Comparison of ENCODE assay signal across 1 cellular context in genomic region chr10:103916254-103916653, GRCh38.
TF ChIP-seq lines count a peak whose summit lies in the region.

No MANE protein-coding gene starts in this region.

TF ChIP-seq in HepG2, 621 proteins besides CTCF, POLR2A, EP300 and RAD21:
- TF ChIP-seq MYNN (CRISPR knock-in tag; IDR thresholded peaks at IDR 0.05; ENCODE audit: low read depth), result no peak
- TF ChIP-seq ZEB1 (IDR thresholded peaks at IDR 0.05; ENCODE audit: insufficient replicate concordance, low read depth), result no peak
- TF ChIP-seq ZHX2 (IDR thresholded peaks at IDR 0.05; ENCODE audit: low read depth), result no peak
- no peak for TF ChIP-seq ZHX2 (CRISPR knock-in tag; IDR thresholded peaks at IDR 0.05; ENCODE audit: borderline replicate concordance)
- TF ChIP-seq MLX (CRISPR knock-in tag; IDR thresholded peaks at IDR 0.05), result no peak
- no peak for TF ChIP-seq ZNF432 (CRISPR knock-in tag; IDR thresholded peaks at IDR 0.05; ENCODE audit: borderline replicate concordance)
- TF ChIP-seq MTERF4 (CRISPR knock-in tag; IDR thresholded peaks at IDR 0.05), result no peak
- TF ChIP-seq ARID2 (CRISPR knock-in tag; IDR thresholded peaks at IDR 0.05; ENCODE audit: borderline replicate concordance), result no peak
- no peak for TF ChIP-seq PTBP1 (IDR thresholded peaks at IDR 0.05; ENCODE audit: low read depth, low read length, poor library complexity, severe bottlenecking)
- TF ChIP-seq PRDM15 (CRISPR knock-in tag; IDR thresholded peaks at IDR 0.05), result no peak
- no peak for TF ChIP-seq SSRP1 (CRISPR knock-in tag; IDR thresholded peaks at IDR 0.05)
- TF ChIP-seq CEBPG (CRISPR knock-in tag; IDR thresholded peaks at IDR 0.05), result no peak
- no peak for TF ChIP-seq ZNF550 (CRISPR knock-in tag; IDR thresholded peaks at IDR 0.05; ENCODE audit: borderline replicate concordance)
- no peak for TF ChIP-seq PAX8 (CRISPR knock-in tag; IDR thresholded peaks at IDR 0.05; ENCODE audit: borderline replicate concordance)
- no peak for TF ChIP-seq NKX3-1 (CRISPR knock-in tag; IDR thresholded peaks at IDR 0.05)
